In genomic region chr5:72408602-72409001, GRCh38 we compare ENCODE assay signal across 28 cellular contexts.
DNase-seq lines count a peak whose midpoint lies in the region; ATAC-seq, FAIRE-seq and TF ChIP-seq lines count a peak whose summit lies in the region.
"Had no signal": no experiment of that assay in that cellular context is flagged by ENCODE, and none has a peak within 500 bp of the region (broad histone marks: within the 10 kb centered on the region; RNA-seq: fewer than 3 reads in every experiment).

No MANE protein-coding gene starts in this region.

- BruUV-seq in HepG2 (replicated peaks; lab: Mats Ljungman, UMichigan): no TSS peak

- H3K27me3 ChIP-seq in HepG2 (ENCODE audit: control insufficient read depth in 1 of 2, insufficient read depth in 2 of 2, low read length in 2 of 2) (peaks cover 0 to 3% of the 10 kb centered on the region in 2 experiments; a peak in 1 of 5 replicates), right lobe of liver (no peaks in the 10 kb centered on the region), SK-N-SH (ENCODE audit: insufficient read depth) (no peaks in the 10 kb centered on the region)
- H3K27me3 ChIP-seq: BLaER1 treated with 17β-estradiol and CSF1 and Interleukin-3, amounts not matched to agents 10 nM and 100 nM; neutrophil; spleen; suprapubic skin had no signal

- no peak for TF ChIP-seq RAD21 in HepG2 (CRISPR knock-in tag; IDR thresholded peaks at IDR 0.05)
- TF ChIP-seq RAD21 in SK-N-SH (IDR thresholded peaks at IDR 0.05; ENCODE audit: low read length): no peak

- H3K4me2 ChIP-seq in HepG2 (ENCODE audit: low read depth, low read length) (no peak overlapping the region), SK-N-SH (no peak overlapping the region)
- H3K4me2 ChIP-seq: BLaER1 treated with 17β-estradiol and CSF1 and Interleukin-3, amounts not matched to agents 10 nM and 100 nM had no signal

- H2AFZ ChIP-seq in HepG2 (ENCODE audit: low read length): no peak overlapping the region
- H2AFZ ChIP-seq in SK-N-SH (ENCODE audit: low read depth): no peak overlapping the region

- H3K79me2 ChIP-seq in HepG2 (ENCODE audit: insufficient read depth, low read length) (no peaks in the 10 kb centered on the region), SK-N-SH (ENCODE audit: insufficient read depth) (no peaks in the 10 kb centered on the region)

- CTCF ChIA-PET in HepG2 (lab: Yijun Ruan, JAX; ENCODE audit: low intra/inter-chr PET ratio, low total read pairs): no interaction called here
- CTCF ChIA-PET in SK-N-SH (lab: Yijun Ruan, JAX): no interaction called here

- peaks cover 6% of the 10 kb centered on the region for H3F3A ChIP-seq in SK-N-SH (replicated peaks; ENCODE audit: insufficient read depth)

- H3K27ac ChIP-seq in HepG2 (ENCODE audit: extremely low read length, insufficient read depth, low read length) (no peak overlapping the region), right lobe of liver (no peak overlapping the region), mesodermal cell (ENCODE audit: low read depth, low read length, severe bottlenecking) (peak overlapping the region; percentile 1), SK-N-SH (ENCODE audit: low read depth in 2 of 2, low read length in 1 of 2) (no peak overlapping the region)
- H3K27ac ChIP-seq: BLaER1 treated with 17β-estradiol and CSF1 and Interleukin-3, amounts not matched to agents 10 nM and 100 nM; neutrophil; suprapubic skin had no signal

- H4K20me1 ChIP-seq in HepG2 (ENCODE audit: insufficient read depth, low read length) (no peaks in the 10 kb centered on the region), SK-N-SH (ENCODE audit: insufficient read depth) (no peaks in the 10 kb centered on the region)
- H4K20me1 ChIP-seq: BLaER1 treated with 17β-estradiol and CSF1 and Interleukin-3, amounts not matched to agents 10 nM and 100 nM had no signal

- in situ Hi-C loops in HepG2 (cut with HindIII; ENCODE audit: extremely low pct_ligation_motif_present, low pct_unique_long_range_greater_than_20kb): no loop called here

- WGBS in HepG2 (ENCODE audit: low lambda C conversion rate): 0% methylated on average over 4 of the region's 4 CpGs
- WGBS in right lobe of liver (ENCODE audit: insufficient coverage, low coverage, low lambda C conversion rate, missing lambda C conversion rate): 37% methylated on average over 4 of the region's 4 CpGs
- WGBS in mesodermal cell (ENCODE audit: insufficient coverage in 2 of 2), 2 experiments: 84 to 100% methylated on average over 2 to 3 of the region's 4 CpGs
- 76% methylated on average over 4 of the region's 4 CpGs for WGBS in SK-N-SH (ENCODE audit: low lambda C conversion rate)

- H3K9ac ChIP-seq in HepG2 (ENCODE audit: insufficient read depth, low read depth, low read length) (no peak overlapping the region), SK-N-SH (no peak overlapping the region)
- H3K9ac ChIP-seq: BLaER1 treated with 17β-estradiol and CSF1 and Interleukin-3, amounts not matched to agents 10 nM and 100 nM had no signal

- intact Hi-C loops in HepG2 (cut with micrococcal nuclease; ENCODE audit: unreplicated experiment) (no loop called here), right lobe of liver (cut with DNase I) (no loop called here)

- FAIRE-seq in HepG2 (lab: Jason Lieb, UNC): no peak
- FAIRE-seq: GM12878, TTC549 had no signal

- no peak for TF ChIP-seq EP300 in HepG2 (IDR thresholded peaks at IDR 0.05; ENCODE audit: low read depth in 2 of 2, low read length in 2 of 2)
- TF ChIP-seq EP300 in HepG2 (CRISPR knock-in tag; IDR thresholded peaks at IDR 0.05; ENCODE audit: borderline replicate concordance): no peak
- TF ChIP-seq EP300 in SK-N-SH (IDR thresholded peaks at IDR 0.05; ENCODE audit: borderline replicate concordance in 1 of 2, low read depth in 1 of 2, low read length in 1 of 2): no peak

- H3K4me3 ChIP-seq in HepG2 (replicated peaks in 1 of 3; ENCODE audit: insufficient read depth in 1 of 3, low read depth in 2 of 3, low read length in 3 of 3) (no peak overlapping the region), right lobe of liver (no peak overlapping the region), choroid plexus epithelial cell (ENCODE audit: low read depth, low read length) (no peak overlapping the region), mesodermal cell (ENCODE audit: extremely low read depth, insufficient read depth, low read length, poor library complexity, severe bottlenecking) (no peak overlapping the region), SK-N-SH (ENCODE audit: low read depth in 2 of 2, low read length in 1 of 2) (no peak overlapping the region)
- H3K4me3 ChIP-seq: BLaER1 treated with 17β-estradiol and CSF1 and Interleukin-3, amounts not matched to agents 10 nM and 100 nM; GM12878; spleen; suprapubic skin had no signal

- no peaks in the 10 kb centered on the region for H3K9me2 ChIP-seq in SK-N-SH

- no peaks in the 10 kb centered on the region for H3K9me3 ChIP-seq in HepG2 (ENCODE audit: low read length)
- no peaks in the 10 kb centered on the region for H3K9me3 ChIP-seq in right lobe of liver
- H3K9me3 ChIP-seq in mesodermal cell (ENCODE audit: control insufficient read depth, low read length): peaks cover 7% of the 10 kb centered on the region
- H3K9me3 ChIP-seq in SK-N-SH: no peaks in the 10 kb centered on the region
- H3K9me3 ChIP-seq: neutrophil, suprapubic skin had no signal

- no peak for ATAC-seq in HepG2
- no peak for ATAC-seq in right lobe of liver
- ATAC-seq in GM21360 (IDR thresholded peaks at IDR 0.05; ENCODE audit: unreplicated experiment): no peak
- ATAC-seq: activated CD4-positive, CD25-positive, alpha-beta regulatory T cell treated with anti-CD3 and anti-CD28 coated beads, Interleukin-2, amount 50 U/mL, for 24 hours; GM12878; Panc1; stimulated activated memory B cell treated with anti-CD40 and anti-IgM and Interleukin-4, amounts not matched to agents 10 μg/mL and 1 μg/mL and 100 μg/mL, for 72 hours had no signal

- TF ChIP-seq CTCF in HepG2 (CRISPR knock-in tag; IDR thresholded peaks at IDR 0.05) (no peak), right lobe of liver (IDR thresholded peaks at IDR 0.05) (no peak), choroid plexus epithelial cell (conservative IDR thresholded peaks at IDR 0.05; ENCODE audit: low read depth, low read length) (no peak), SK-N-SH (IDR thresholded peaks at IDR 0.05) (no peak)

- no peaks in the 10 kb centered on the region for H3K36me3 ChIP-seq in HepG2 (replicated peaks in 1 of 2; ENCODE audit: control insufficient read depth in 1 of 2, insufficient read depth in 2 of 2, low read length in 2 of 2)
- H3K36me3 ChIP-seq in right lobe of liver: no peaks in the 10 kb centered on the region
- H3K36me3 ChIP-seq in mesodermal cell (ENCODE audit: control insufficient read depth, insufficient read depth, low read length): no peaks in the 10 kb centered on the region
- H3K36me3 ChIP-seq in SK-N-SH (replicated peaks in 1 of 2; ENCODE audit: control insufficient read depth in 1 of 2, insufficient read depth in 2 of 2, low read length in 1 of 2): no peaks in the 10 kb centered on the region
- H3K36me3 ChIP-seq: BLaER1 treated with 17β-estradiol and CSF1 and Interleukin-3, amounts not matched to agents 10 nM and 100 nM; neutrophil; spleen; suprapubic skin had no signal

- no peak for DNase-seq in HepG2 (ENCODE audit: low spot score)
- no peak for DNase-seq in right lobe of liver
- DNase-seq in choroid plexus epithelial cell (ENCODE audit: low read depth): peak; percentile 59
- DNase-seq in SK-N-SH: no peak
- no peak for DNase-seq in HUDEP-2 (lab: John Stamatoyannopoulos, UW; ENCODE audit: unreplicated experiment in 76 of 76)
- DNase-seq in NCI-H1436 (lab: John Stamatoyannopoulos, UW): no peak
- DNase-seq: activated CD4-positive, alpha-beta memory T cell treated with anti-CD3 and anti-CD28 coated beads, Interleukin-2, amount 10 ng/mL, durations not matched to agents 7 days and 5 days; activated naive CD8-positive, alpha-beta T cell treated with anti-CD3 and anti-CD28 coated beads, Interleukin-2, amount 10 ng/mL, durations not matched to agents 7 days and 5 days; Caco-2; DMS79 treated with DMSO at 0.1 percent for 48 hours; effector CD8-positive, alpha-beta T cell; erythroblast; KBM-7; NCI-H510A; NK-92 treated with Interleukin-12 subunit alpha and Interleukin-12 subunit beta, amount 100 ng/mL, for 24 hours; spleen; stimulated activated CD4-positive, alpha-beta T cell treated with anti-CD3 and anti-CD28 coated beads, Interleukin-2, amount 100 ng/mL, for 48 hours; T-helper 1 cell had no signal

- POLR2A ChIA-PET in HepG2 (lab: Yijun Ruan, JAX) (no interaction called here), SK-N-SH (lab: Yijun Ruan, JAX) (no interaction called here)

- no peaks in the 10 kb centered on the region for H3K4me1 ChIP-seq in HepG2 (ENCODE audit: insufficient read depth, low read length)
- no peaks in the 10 kb centered on the region for H3K4me1 ChIP-seq in right lobe of liver
- H3K4me1 ChIP-seq in mesodermal cell (ENCODE audit: control insufficient read depth, insufficient read depth, low read length, poor library complexity, severe bottlenecking): peaks cover 13% of the 10 kb centered on the region
- peaks cover 0 to 15% of the 10 kb centered on the region in 2 experiments; a peak in 1 of 4 replicates for H3K4me1 ChIP-seq in SK-N-SH (ENCODE audit: control insufficient read depth in 1 of 2, insufficient read depth in 2 of 2, low read depth in 1 of 2, low read length in 1 of 2)
- H3K4me1 ChIP-seq: BLaER1 treated with 17β-estradiol and CSF1 and Interleukin-3, amounts not matched to agents 10 nM and 100 nM; suprapubic skin had no signal

- TF ChIP-seq POLR2A in HepG2 (IDR thresholded peaks at IDR 0.05; ENCODE audit: insufficient read depth in 1 of 2, low read depth in 2 of 2, low read length in 2 of 2): no peak
- no peak for TF ChIP-seq POLR2A in right lobe of liver (IDR thresholded peaks at IDR 0.05)

TF ChIP-seq in HepG2, 621 proteins besides CTCF, POLR2A, EP300 and RAD21 (continues in another document):
- TF ChIP-seq RAD51 (IDR thresholded peaks at IDR 0.05; ENCODE audit: borderline replicate concordance) (peak; percentile 36; the same call in 1 of the 2 replicates), HOXD1 (CRISPR knock-in tag; IDR thresholded peaks at IDR 0.05) (no peak), CAMTA2 (CRISPR knock-in tag; IDR thresholded peaks at IDR 0.05; ENCODE audit: borderline replicate concordance) (no peak)

TF ChIP-seq in SK-N-SH, 30 proteins besides CTCF, POLR2A, EP300 and RAD21 (continues in another document):
- TF ChIP-seq FOXJ3 (CRISPR knock-in tag; IDR thresholded peaks at IDR 0.05) (no peak), EZH2phosphoT487 (IDR thresholded peaks at IDR 0.05; ENCODE audit: borderline replicate concordance, low read depth) (no peak), TAF1 (IDR thresholded peaks at IDR 0.05; ENCODE audit: borderline replicate concordance, low read depth, low read length) (no peak)
- TF ChIP-seq, protein P1, sequence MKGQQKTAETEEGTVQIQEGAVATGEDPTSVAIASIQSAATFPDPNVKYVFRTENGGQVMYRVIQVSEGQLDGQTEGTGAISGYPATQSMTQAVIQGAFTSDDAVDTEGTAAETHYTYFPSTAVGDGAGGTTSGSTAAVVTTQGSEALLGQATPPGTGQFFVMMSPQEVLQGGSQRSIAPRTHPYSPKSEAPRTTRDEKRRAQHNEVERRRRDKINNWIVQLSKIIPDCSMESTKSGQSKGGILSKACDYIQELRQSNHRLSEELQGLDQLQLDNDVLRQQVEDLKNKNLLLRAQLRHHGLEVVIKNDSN (IDR thresholded peaks at IDR 0.05; ENCODE audit: borderline replicate concordance, low read depth): no peak
